In the genomic region with DNA sequence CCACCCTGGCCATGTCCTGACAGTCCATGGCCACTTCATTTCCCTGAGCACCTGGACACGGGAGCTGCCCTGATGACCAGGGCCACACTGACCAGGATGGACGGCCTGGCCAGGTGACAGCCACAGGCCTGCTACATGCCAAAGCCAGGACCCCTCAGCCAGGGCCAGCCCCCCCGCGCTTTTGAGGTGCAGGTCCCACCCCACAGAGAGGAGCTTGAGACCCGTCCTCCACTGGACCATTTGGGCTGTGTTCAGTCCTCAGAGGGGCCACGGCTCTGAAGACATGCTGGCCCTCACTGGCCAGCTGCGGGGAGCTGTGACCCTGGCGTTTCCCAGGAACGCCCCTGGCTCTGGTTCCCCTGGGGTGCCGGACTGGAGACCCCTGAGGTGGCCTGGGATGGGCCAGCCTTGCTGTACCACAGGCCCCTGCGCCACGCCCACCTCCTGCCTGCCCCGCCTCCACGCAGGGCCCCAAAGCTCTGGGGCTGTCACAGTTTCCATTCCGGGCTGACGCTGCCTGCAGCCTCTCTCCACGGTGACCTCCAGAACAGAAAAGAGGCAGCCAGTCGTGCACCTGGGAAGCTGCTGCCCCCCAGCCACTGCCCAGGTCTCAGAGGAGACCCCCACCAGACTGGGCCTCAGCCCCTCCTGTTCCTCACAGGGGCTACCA, we compare ENCODE assay signal across 14 cellular contexts. TPM values are rescaled to one million over a fixed set of nuclear protein-coding genes. Genes with fewer than 3 reads are reported as not detected.
DNase-seq lines count a peak whose midpoint lies in the region; ATAC-seq and TF ChIP-seq lines count a peak whose summit lies in the region.
"Had no signal": no experiment of that assay in that cellular context is flagged by ENCODE, and none has a peak within 500 bp of the region (broad histone marks: within the 10 kb centered on the region; RNA-seq: fewer than 3 reads in every experiment).

No MANE protein-coding gene starts in this region.

- no peak overlapping the region for H3K9ac ChIP-seq in H9 (ENCODE audit: extremely low read depth, insufficient read length, low read length)

- no peak overlapping the region for H4K91ac ChIP-seq in H9 (ENCODE audit: insufficient read length, low read depth, low read length)

- ATAC-seq in Right ventricle myocardium inferior = no peak
- ATAC-seq in Right ventricle myocardium superior (ENCODE audit: poor library complexity) = no peak

- intact Hi-C loops in Right ventricle myocardium inferior (cut with DNase I) = no loop called here
- intact Hi-C loops in Right ventricle myocardium superior (cut with DNase I) = loop anchor here (10.0 kb wide), 2 partner anchors 59 to 169 kb away; no protein-coding TSS in a partner anchor
- intact Hi-C loops in activated T-helper 2 cell treated with anti-CD3 and anti-CD28 coated beads, Interferon-gamma antibody, Interleukin-2, Interleukin-4, amounts not matched to agents 10 μg/mL and 5 μg/mL and 100 μg/mL, durations not matched to agents 14 hours and 24 hours and 36 hours (cut with micrococcal nuclease) = loop anchor here (5.0 to 10.0 kb wide), 2 partner anchors 109 to 187 kb away; a partner anchor contains a TSS

- H3K9me3 ChIP-seq in H9 (ENCODE audit: control insufficient read depth, low read depth, low read length) (no peaks in the 10 kb centered on the region), osteoblast (ENCODE audit: low read depth, low read length) (no peaks in the 10 kb centered on the region)
- H3K9me3 ChIP-seq: adrenal gland had no signal

- H2BK15ac ChIP-seq in H9 (ENCODE audit: low read depth, low read length) = no peak overlapping the region

- no peaks in the 10 kb centered on the region for H3K27me3 ChIP-seq in H9 (ENCODE audit: insufficient read depth, low read length)
- peaks cover 6% of the 10 kb centered on the region for H3K27me3 ChIP-seq in osteoblast (ENCODE audit: insufficient read depth, low read length)

- no peak overlapping the region for H3K27ac Mint-ChIP-seq in H9
- no peak overlapping the region for H3K27ac Mint-ChIP-seq in activated T-helper 2 cell treated with anti-CD3 and anti-CD28 coated beads, Interferon-gamma antibody, Interleukin-2, Interleukin-4, amounts not matched to agents 10 μg/mL and 5 μg/mL and 100 μg/mL, durations not matched to agents 14 hours and 24 hours and 36 hours
- H3K27ac Mint-ChIP-seq: HFFc6 had no signal

- no peak overlapping the region for H3T11ph ChIP-seq in H9 (ENCODE audit: low read length)

- no peak for TF ChIP-seq CTCF in H9 (conservative IDR thresholded peaks at IDR 0.05)
- no peak for TF ChIP-seq CTCF in osteoblast (IDR thresholded peaks at IDR 0.05; ENCODE audit: extremely low read depth, low read depth, low read length)

- H3K27me3 Mint-ChIP-seq in H9 (ENCODE audit: low read depth) = no peaks in the 10 kb centered on the region
- peaks cover 20% of the 10 kb centered on the region for H3K27me3 Mint-ChIP-seq in activated T-helper 2 cell treated with anti-CD3 and anti-CD28 coated beads, Interferon-gamma antibody, Interleukin-2, Interleukin-4, amounts not matched to agents 10 μg/mL and 5 μg/mL and 100 μg/mL, durations not matched to agents 14 hours and 24 hours and 36 hours (ENCODE audit: low read depth)

- no CpG with 5 or more reads among the region's 18 CpGs for WGBS in H9 (ENCODE audit: extremely low coverage, insufficient read length, low lambda C conversion rate)

- H3K23me2 ChIP-seq in H9 (ENCODE audit: insufficient read length, low read depth, low read length, poor library complexity, severe bottlenecking) = peaks cover 7% of the 10 kb centered on the region

- no peak overlapping the region for H2BK120ac ChIP-seq in H9 (ENCODE audit: low read depth, low read length, poor library complexity, severe bottlenecking)

- H4K5ac ChIP-seq in H9 (ENCODE audit: insufficient read length, low read depth, low read length) = no peak overlapping the region

- no peak overlapping the region for H2BK12ac ChIP-seq in H9 (ENCODE audit: insufficient read length, low read depth, low read length)

- DNase-seq in Right ventricle myocardium inferior (ENCODE audit: missing footprints) = peak; percentile 57
- no peak for DNase-seq in Right ventricle myocardium superior
- DNase-seq in H9 = peak; percentile 39
- DNase-seq in activated T-helper 2 cell treated with anti-CD3 and anti-CD28 coated beads, Interferon-gamma antibody, Interleukin-2, Interleukin-4, amounts not matched to agents 10 μg/mL and 5 μg/mL and 100 μg/mL, durations not matched to agents 14 hours and 24 hours and 36 hours (ENCODE audit: low spot score) = no peak
- peak; percentile 59 for DNase-seq in osteoblast (ENCODE audit: insufficient read length, low spot score, missing footprints)
- no peak for DNase-seq in CD1c-positive myeloid dendritic cell (ENCODE audit: extremely low spot score)
- no peak for DNase-seq in NCI-H1436 treated with DMSO at 0.1 percent for 48 hours (lab: John Stamatoyannopoulos, UW)
- no peak for DNase-seq in DMS 273 treated with DMSO at 0.1 percent for 48 hours (lab: John Stamatoyannopoulos, UW)
- DNase-seq: activated T-cell treated with anti-CD3 and anti-CD28 coated beads for 4 hours, adrenal gland, DND-41, HFFc6, KBM-7, NCI-H1436 had no signal

- H4K20me1 ChIP-seq in H9 (ENCODE audit: control insufficient read depth, insufficient read depth, insufficient read length) (no peaks in the 10 kb centered on the region), osteoblast (ENCODE audit: insufficient read depth, low read length) (no peaks in the 10 kb centered on the region)

- no peak overlapping the region for H3K23ac ChIP-seq in H9 (ENCODE audit: insufficient read length, low read depth, low read length)

- no peak overlapping the region for H3K56ac ChIP-seq in H9 (ENCODE audit: insufficient read length, low read depth, low read length)

- H3K27ac ChIP-seq in H9 (ENCODE audit: insufficient read length, low read depth, low read length) (no peak overlapping the region), osteoblast (ENCODE audit: low read depth, low read length) (no peak overlapping the region)
- H3K27ac ChIP-seq: adrenal gland had no signal

- H3K9me3 Mint-ChIP-seq in H9 = no peaks in the 10 kb centered on the region
- no peaks in the 10 kb centered on the region for H3K9me3 Mint-ChIP-seq in activated T-helper 2 cell treated with anti-CD3 and anti-CD28 coated beads, Interferon-gamma antibody, Interleukin-2, Interleukin-4, amounts not matched to agents 10 μg/mL and 5 μg/mL and 100 μg/mL, durations not matched to agents 14 hours and 24 hours and 36 hours
- H3K9me3 Mint-ChIP-seq: HFFc6 had no signal

- H3K4me2 ChIP-seq in H9 (ENCODE audit: insufficient read depth, insufficient read length, low read length) = no peak overlapping the region
- H3K4me2 ChIP-seq in osteoblast (ENCODE audit: insufficient read depth, low read length) = no peak overlapping the region

- no peaks in the 10 kb centered on the region for H3K4me1 ChIP-seq in H9 (ENCODE audit: insufficient read depth, low read length)
- H3K4me1 ChIP-seq in osteoblast (ENCODE audit: insufficient read depth, low read length) = peaks cover 18% of the 10 kb centered on the region

- no peak overlapping the region for H3K4me3 ChIP-seq in osteoblast (ENCODE audit: insufficient read depth, low read length)
- H3K4me3 ChIP-seq: adrenal gland had no signal

- no peak overlapping the region for H2AK5ac ChIP-seq in H9 (ENCODE audit: insufficient read length, low read length)

- H3K79me2 ChIP-seq in H9 (ENCODE audit: insufficient read depth, low read length) = no peaks in the 10 kb centered on the region
- no peaks in the 10 kb centered on the region for H3K79me2 ChIP-seq in osteoblast (ENCODE audit: insufficient read depth, low read length)

- no peak overlapping the region for H3K14ac ChIP-seq in H9 (ENCODE audit: insufficient read depth, low read length)

- no peak overlapping the region for H2BK20ac ChIP-seq in H9 (ENCODE audit: low read depth, low read length, poor library complexity, severe bottlenecking)

- no peak overlapping the region for H2BK5ac ChIP-seq in H9 (ENCODE audit: insufficient read length, low read length)

- H3K4ac ChIP-seq in H9 (ENCODE audit: low read depth, low read length) = no peak overlapping the region

- peaks cover 5 to 25% of the 10 kb centered on the region in 2 experiments; a peak in 3 of 4 replicates for H3K4me1 Mint-ChIP-seq in H9
- peaks cover 8% of the 10 kb centered on the region for H3K4me1 Mint-ChIP-seq in activated T-helper 2 cell treated with anti-CD3 and anti-CD28 coated beads, Interferon-gamma antibody, Interleukin-2, Interleukin-4, amounts not matched to agents 10 μg/mL and 5 μg/mL and 100 μg/mL, durations not matched to agents 14 hours and 24 hours and 36 hours (ENCODE audit: low read depth)

- H3K79me1 ChIP-seq in H9 (ENCODE audit: insufficient read depth, low read depth, low read length, poor library complexity, severe bottlenecking) = no peaks in the 10 kb centered on the region

- H2AFZ ChIP-seq in H9 (ENCODE audit: low read length) (no peak overlapping the region), osteoblast (ENCODE audit: low read length) (no peak overlapping the region)

- no peak overlapping the region for H4K8ac ChIP-seq in H9 (replicated peaks; ENCODE audit: insufficient read length, low read depth, low read length)

- no peaks in the 10 kb centered on the region for H3K36me3 ChIP-seq in osteoblast (ENCODE audit: insufficient read depth, low read length)
- H3K36me3 ChIP-seq: adrenal gland had no signal

- no peak overlapping the region for H3K18ac ChIP-seq in H9 (ENCODE audit: insufficient read length, low read depth, low read length)

- peak overlapping the region; percentile 24 to 66; a peak in 3 of 5 replicates for H3K4me3 Mint-ChIP-seq in H9
- H3K4me3 Mint-ChIP-seq in activated T-helper 2 cell treated with anti-CD3 and anti-CD28 coated beads, Interferon-gamma antibody, Interleukin-2, Interleukin-4, amounts not matched to agents 10 μg/mL and 5 μg/mL and 100 μg/mL, durations not matched to agents 14 hours and 24 hours and 36 hours (ENCODE audit: low read depth) = peak overlapping the region; percentile 42
- H3K4me3 Mint-ChIP-seq: HFFc6 had no signal

- H3K36me3 Mint-ChIP-seq in H9 (ENCODE audit: insufficient read depth in 1 of 3, low read depth in 3 of 3) = peaks cover 0 to 8% (median 0%) of the 10 kb centered on the region in 3 experiments; a peak in 3 of 7 replicates
- no peaks in the 10 kb centered on the region for H3K36me3 Mint-ChIP-seq in activated T-helper 2 cell treated with anti-CD3 and anti-CD28 coated beads, Interferon-gamma antibody, Interleukin-2, Interleukin-4, amounts not matched to agents 10 μg/mL and 5 μg/mL and 100 μg/mL, durations not matched to agents 14 hours and 24 hours and 36 hours (ENCODE audit: low read depth)

RNA-seq across cellular contexts. Expression of a gene that starts 18.2 kb away (rescaled TPM):
- 7.7 TPM for total RNA-seq in Right ventricle myocardium inferior
- total RNA-seq in Right ventricle myocardium superior = 3.2 TPM
- total RNA-seq in H9 (2021) = 92.8 and 101 TPM in 2 replicates
- 17.8 and 24.6 TPM in 2 replicates for total RNA-seq in activated T-helper 2 cell treated with anti-CD3 and anti-CD28 coated beads, Interferon-gamma antibody, Interleukin-2, Interleukin-4, amounts not matched to agents 10 μg/mL and 5 μg/mL and 100 μg/mL, durations not matched to agents 14 hours and 24 hours and 36 hours
- total RNA-seq in osteoblast = 29.7 and 30.1 TPM in 2 replicates

RNA-seq across cellular contexts. Expression of a gene that starts 23.1 kb away (rescaled TPM):
- total RNA-seq in Right ventricle myocardium inferior = 102 TPM
- 90.1 TPM for total RNA-seq in Right ventricle myocardium superior
- total RNA-seq in H9 (2021) = 268 and 300 TPM in 2 replicates
- total RNA-seq in activated T-helper 2 cell treated with anti-CD3 and anti-CD28 coated beads, Interferon-gamma antibody, Interleukin-2, Interleukin-4, amounts not matched to agents 10 μg/mL and 5 μg/mL and 100 μg/mL, durations not matched to agents 14 hours and 24 hours and 36 hours = 270 and 275 TPM in 2 replicates
- 204 TPM in 2 replicates for total RNA-seq in osteoblast

RNA-seq across cellular contexts. Expression of a gene that starts 28.6 kb away (rescaled TPM):
- total RNA-seq in Right ventricle myocardium inferior = 9.9 TPM
- 9.1 TPM for total RNA-seq in Right ventricle myocardium superior
- 15.3 and 23.6 TPM in 2 replicates for total RNA-seq in H9 (2021)
- total RNA-seq in activated T-helper 2 cell treated with anti-CD3 and anti-CD28 coated beads, Interferon-gamma antibody, Interleukin-2, Interleukin-4, amounts not matched to agents 10 μg/mL and 5 μg/mL and 100 μg/mL, durations not matched to agents 14 hours and 24 hours and 36 hours = 11.4 and 13.0 TPM in 2 replicates
- 17.4 and 21.2 TPM in 2 replicates for total RNA-seq in osteoblast

RNA-seq across cellular contexts. Expression of a gene that starts 29.2 kb away (rescaled TPM):
- total RNA-seq in Right ventricle myocardium inferior (20.6 TPM), Right ventricle myocardium superior (22.1 TPM), H9 (2021) (67.3 and 68.6 TPM in 2 replicates), osteoblast (38.0 and 44.2 TPM in 2 replicates)
- 61.2 and 72.0 TPM in 2 replicates for total RNA-seq in activated T-helper 2 cell treated with anti-CD3 and anti-CD28 coated beads, Interferon-gamma antibody, Interleukin-2, Interleukin-4, amounts not matched to agents 10 μg/mL and 5 μg/mL and 100 μg/mL, durations not matched to agents 14 hours and 24 hours and 36 hours

RNA-seq across cellular contexts. Expression of a gene that starts 53.1 kb away (rescaled TPM):
- 18.3 TPM for total RNA-seq in Right ventricle myocardium inferior
- 17.4 TPM for total RNA-seq in Right ventricle myocardium superior
- 51.5 and 60.0 TPM in 2 replicates for total RNA-seq in H9 (2021)
- total RNA-seq in activated T-helper 2 cell treated with anti-CD3 and anti-CD28 coated beads, Interferon-gamma antibody, Interleukin-2, Interleukin-4, amounts not matched to agents 10 μg/mL and 5 μg/mL and 100 μg/mL, durations not matched to agents 14 hours and 24 hours and 36 hours = 68.0 and 75.2 TPM in 2 replicates
- total RNA-seq in osteoblast = 31.5 and 37.3 TPM in 2 replicates

Comparison
In these comparisons a context has a peak if more than half of its experiments do, and no peak if none do; other contexts are left out.
1. DNase-seq: peak in Right ventricle myocardium inferior (single experiment), H9 (single experiment) and osteoblast (single experiment); none in Right ventricle myocardium superior (single experiment), activated T-helper 2 cell treated with anti-CD3 and anti-CD28 coated beads, Interferon-gamma antibody, Interleukin-2, Interleukin-4, amounts not matched to agents 10 μg/mL and 5 μg/mL and 100 μg/mL, durations not matched to agents 14 hours and 24 hours and 36 hours (single experiment), CD1c-positive myeloid dendritic cell (single experiment), NCI-H1436 treated with DMSO at 0.1 percent for 48 hours (single experiment) and DMS 273 treated with DMSO at 0.1 percent for 48 hours (single experiment).